ENCODE assay signal across 20 cellular contexts in the genomic region with DNA sequence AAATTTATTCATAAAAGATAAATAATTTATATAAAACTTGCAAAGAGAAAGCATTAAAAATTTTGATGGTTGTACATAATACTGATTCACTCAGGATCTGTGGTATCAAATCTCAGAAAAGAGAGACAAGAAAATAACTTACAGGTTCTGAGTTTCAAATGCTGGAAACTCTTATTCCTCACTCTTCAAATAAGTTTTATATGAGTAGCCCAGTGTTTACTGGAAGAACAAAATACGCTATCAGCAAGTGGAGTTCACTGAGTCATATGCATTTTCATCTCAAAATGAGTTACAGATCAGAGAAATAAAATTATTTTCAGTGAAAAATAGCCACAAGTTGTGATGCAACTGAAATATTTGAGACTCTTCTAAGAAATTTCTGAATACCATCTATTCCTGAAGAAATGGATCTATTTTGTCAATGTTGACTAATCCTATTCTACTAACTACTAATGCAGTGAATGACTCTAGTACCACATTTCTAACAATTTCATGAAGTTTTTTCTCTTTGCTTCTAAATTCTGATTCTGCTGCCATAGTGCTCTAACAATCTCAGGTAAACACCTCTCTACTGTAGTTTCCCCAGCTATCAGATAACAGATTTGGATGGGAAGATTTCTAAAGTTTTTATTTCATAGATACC.
"Had no signal": no experiment of that assay in that cellular context is flagged by ENCODE, and none has a peak within 500 bp of the region (broad histone marks: within the 10 kb centered on the region; RNA-seq: fewer than 3 reads in every experiment).

No MANE protein-coding gene starts in this region.

- H3K4me3 Mint-ChIP-seq: effector memory CD8-positive, alpha-beta T cell; nephron; stimulated activated naive CD8-positive, alpha-beta T cell treated with anti-CD3 and anti-CD28 coated beads, Interleukin-15, Interleukin-2, amounts not matched to agents 100 ng/mL and 50 ng/mL, for 24 hours had no signal

- H3K27me3 Mint-ChIP-seq: effector memory CD8-positive, alpha-beta T cell; stimulated activated naive CD8-positive, alpha-beta T cell treated with anti-CD3 and anti-CD28 coated beads, Interleukin-15, Interleukin-2, amounts not matched to agents 100 ng/mL and 50 ng/mL, for 24 hours had no signal

- H3K27ac Mint-ChIP-seq: effector memory CD8-positive, alpha-beta T cell; nephron had no signal

- H3K9me3 Mint-ChIP-seq: effector memory CD8-positive, alpha-beta T cell; nephron had no signal

- ATAC-seq: effector memory CD8-positive, alpha-beta T cell; esophagus mucosa; gastrocnemius medialis; heart left ventricle; left cardiac atrium; pancreas; psoas muscle had no signal

- DNase-seq: activated CD4-positive, alpha-beta T cell treated with anti-CD3 and anti-CD28 coated beads for 4 hours; activated CD8-positive, alpha-beta memory T cell treated with anti-CD3 and anti-CD28 coated beads, Interleukin-2, amount 50 U/mL, for 48 hours; activated effector memory CD4-positive, alpha-beta T cell treated with Interleukin-2 at 50 U/mL for 16 hours; activated naive CD4-positive, alpha-beta T cell treated with anti-CD3 and anti-CD28 coated beads, Interleukin-2, amount 50 U/mL, for 16 hours; adrenal gland; central memory CD4-positive, alpha-beta T cell; dorsolateral prefrontal cortex; effector memory CD8-positive, alpha-beta T cell; gastrocnemius medialis; heart left ventricle; islet precursor cell; left cardiac atrium; midbrain; pancreas; psoas muscle; stimulated activated CD4-positive, alpha-beta T cell treated with anti-CD3 and anti-CD28 coated beads, Interleukin-4, amount 100 ng/mL, for 24 hours; T-helper 9 cell had no signal
